Comparison of ENCODE assay signal across 18 cellular contexts in genomic region chr5:34833090-34833489, GRCh38. TPM values are rescaled to one million over a fixed set of nuclear protein-coding genes. Genes with fewer than 3 reads are reported as not detected.
A peak's percentile ranks its signal among the peaks of the same experiment; 100 is the strongest.
DNase-seq lines count a peak whose midpoint lies in the region; ATAC-seq, FAIRE-seq and TF ChIP-seq lines count a peak whose summit lies in the region.
"Had no signal": no experiment of that assay in that cellular context is flagged by ENCODE, and none has a peak within 500 bp of the region (broad histone marks: within the 10 kb centered on the region; RNA-seq: fewer than 3 reads in every experiment).

No MANE protein-coding gene starts in this region.

- WGBS in IMR-90 (ENCODE audit: extremely low coverage in 2 of 2, insufficient read length in 1 of 2), 2 experiments: no CpG with 5 or more reads among the region's 1 CpG
- 88 to 94% methylated on average over 1 of the region's 1 CpG for WGBS in tibial nerve, 2 donors

- no peak overlapping the region for H3K4me3 ChIP-seq in IMR-90 (ENCODE audit: insufficient read depth, low read depth, low read length)
- no peak overlapping the region for H3K4me3 ChIP-seq in endothelial cell of umbilical vein (replicated peaks in 1 of 3; ENCODE audit: insufficient read depth in 1 of 3, low read depth in 1 of 3, low read length in 3 of 3)
- no peak overlapping the region for H3K4me3 ChIP-seq in tibial nerve
- H3K4me3 ChIP-seq in lower lobe of right lung: no peak overlapping the region
- H3K4me3 ChIP-seq: GM23248 had no signal

- no peak for TF ChIP-seq POLR2A in IMR-90 (IDR thresholded peaks at IDR 0.05; ENCODE audit: low read depth, low read length)
- no peak for TF ChIP-seq POLR2A in endothelial cell of umbilical vein (IDR thresholded peaks at IDR 0.05; ENCODE audit: low read depth, low read length)
- TF ChIP-seq POLR2A in tibial nerve (IDR thresholded peaks at IDR 0.05): no peak

- peak overlapping the region; percentile 35 for H2BK5ac ChIP-seq in IMR-90 (ENCODE audit: low read depth, low read length, poor library complexity, severe bottlenecking)

- intact Hi-C loops in activated CD4-positive, alpha-beta T cell treated with anti-CD3 and anti-CD28 coated beads for 36 hours (cut with DNase I, micrococcal nuclease): no loop called here
- intact Hi-C loops in IMR-90 (cut with micrococcal nuclease): no loop called here
- intact Hi-C loops in endothelial cell of umbilical vein (cut with micrococcal nuclease): no loop called here
- intact Hi-C loops in lower lobe of right lung (cut with DNase I): no loop called here

- no peak overlapping the region for H2BK20ac ChIP-seq in IMR-90 (ENCODE audit: low read depth, low read length)

- H3K56ac ChIP-seq in IMR-90 (ENCODE audit: extremely low read depth, insufficient read depth, low read length): no peak overlapping the region

- H3K9me1 ChIP-seq in IMR-90 (ENCODE audit: insufficient read depth, low read length): 0 out of 2 replicates have a peak, but pooled peaks cover 4% of the 10 kb centered on the region
- no peaks in the 10 kb centered on the region for H3K9me1 ChIP-seq in endothelial cell of umbilical vein (replicated peaks; ENCODE audit: control insufficient read depth, extremely low read depth, insufficient read depth, low read length)

- ATAC-seq in activated CD4-positive, alpha-beta T cell treated with anti-CD3 and anti-CD28 coated beads for 36 hours: peak; percentile 49
- ATAC-seq in IMR-90 (ENCODE audit: low read depth): no peak
- ATAC-seq in lower lobe of right lung: no peak
- no peak for ATAC-seq in GM19023 (IDR thresholded peaks at IDR 0.05; ENCODE audit: unreplicated experiment)

- H4K5ac ChIP-seq in IMR-90 (ENCODE audit: low read depth, low read length): no peak overlapping the region

- H3K27me3 ChIP-seq in IMR-90 (ENCODE audit: control insufficient read depth, insufficient read depth, low read length): no peaks in the 10 kb centered on the region
- no peaks in the 10 kb centered on the region for H3K27me3 ChIP-seq in endothelial cell of umbilical vein (ENCODE audit: control insufficient read depth in 2 of 2, insufficient read depth in 2 of 2, low read length in 2 of 2)
- H3K27me3 ChIP-seq in tibial nerve: no peaks in the 10 kb centered on the region
- no peaks in the 10 kb centered on the region for H3K27me3 ChIP-seq in lower lobe of right lung (ENCODE audit: low read depth)

- no peak overlapping the region for H3K27ac Mint-ChIP-seq in activated CD4-positive, alpha-beta T cell treated with anti-CD3 and anti-CD28 coated beads for 36 hours
- H3K27ac Mint-ChIP-seq: CD14-positive monocyte; CD8-positive, alpha-beta memory T cell had no signal

- H3K9me3 Mint-ChIP-seq in activated CD4-positive, alpha-beta T cell treated with anti-CD3 and anti-CD28 coated beads for 36 hours (ENCODE audit: low read depth): no peaks in the 10 kb centered on the region
- H3K9me3 Mint-ChIP-seq: CD8-positive, alpha-beta memory T cell had no signal

- DNase-seq in activated CD4-positive, alpha-beta T cell treated with anti-CD3 and anti-CD28 coated beads for 36 hours: no peak
- no peak for DNase-seq in activated CD4-positive, alpha-beta T cell treated with anti-CD3 and anti-CD28 coated beads, Interleukin-2, amount 50 U/mL, for 4 hours
- DNase-seq in IMR-90 (no peak), endothelial cell of umbilical vein (ENCODE audit: low read depth, low spot score) (no peak), tibial nerve (ENCODE audit: low spot score in 2 of 2) (no peak), lower lobe of right lung (no peak), mesenteric fat pad (ENCODE audit: low spot score) (no peak)
- DNase-seq: Caco-2; CD8-positive, alpha-beta memory T cell; DMS53; GF-D8; GM23248; H7 had no signal

- in situ Hi-C loops in IMR-90 (cut with MboI; ENCODE audit: low sequenced_read_pairs): no loop called here

- no peaks in the 10 kb centered on the region for H3K27me3 Mint-ChIP-seq in activated CD4-positive, alpha-beta T cell treated with anti-CD3 and anti-CD28 coated beads for 36 hours

- H2BK120ac ChIP-seq in IMR-90 (ENCODE audit: low read depth, low read length): no peak overlapping the region

- no peak overlapping the region for H3K4me3 Mint-ChIP-seq in activated CD4-positive, alpha-beta T cell treated with anti-CD3 and anti-CD28 coated beads for 36 hours
- H3K4me3 Mint-ChIP-seq: CD14-positive monocyte; CD8-positive, alpha-beta memory T cell had no signal

- no peaks in the 10 kb centered on the region for H3K4me1 Mint-ChIP-seq in activated CD4-positive, alpha-beta T cell treated with anti-CD3 and anti-CD28 coated beads for 36 hours
- H3K4me1 Mint-ChIP-seq: CD14-positive monocyte had no signal

- H3K27ac ChIP-seq in IMR-90 (ENCODE audit: insufficient read depth, low read length) (no peak overlapping the region), endothelial cell of umbilical vein (ENCODE audit: insufficient read depth, low read depth, low read length) (no peak overlapping the region), tibial nerve (peak overlapping the region; percentile 58 to 89 (median 72)), lower lobe of right lung (no peak overlapping the region)
- H3K27ac ChIP-seq: 22Rv1, GM23248, HL-60 had no signal

- FAIRE-seq in endothelial cell of umbilical vein (lab: Jason Lieb, UNC): peak; percentile 26

- H3K4me2 ChIP-seq in IMR-90 (ENCODE audit: low read depth, low read length): no peak overlapping the region
- H3K4me2 ChIP-seq in endothelial cell of umbilical vein (ENCODE audit: insufficient read depth, low read length): no peak overlapping the region

- dilution Hi-C loops in IMR-90 (cut with HindIII; ENCODE audit: low sequenced_read_pairs, unreplicated experiment) (no loop called here), endothelial cell of umbilical vein (cut with MboI; ENCODE audit: extremely low pct_ligation_motif_present, low sequenced_read_pairs) (no loop called here)

- TF ChIP-seq EP300 in tibial nerve (IDR thresholded peaks at IDR 0.05): no peak

- peaks cover 2% of the 10 kb centered on the region; the same call in 1 of the 2 replicates for H4K20me1 ChIP-seq in IMR-90 (ENCODE audit: insufficient read depth, low read length)
- no peaks in the 10 kb centered on the region for H4K20me1 ChIP-seq in endothelial cell of umbilical vein (replicated peaks; ENCODE audit: control insufficient read depth, extremely low read depth, insufficient read depth, low read length)

- peaks cover 42% of the 10 kb centered on the region for H3K36me3 ChIP-seq in IMR-90 (ENCODE audit: control insufficient read depth, insufficient read depth, low read length)
- peaks cover 28 to 30% of the 10 kb centered on the region in 2 experiments for H3K36me3 ChIP-seq in endothelial cell of umbilical vein (ENCODE audit: control insufficient read depth in 2 of 2, extremely low read depth in 1 of 2, insufficient read depth in 2 of 2, low read length in 2 of 2)
- H3K36me3 ChIP-seq in tibial nerve: peaks cover 0 to 26% (median 0%) of the 10 kb centered on the region in 3 donors
- H3K36me3 ChIP-seq in lower lobe of right lung: peaks cover 31% of the 10 kb centered on the region

- no peak overlapping the region for H2AFZ ChIP-seq in IMR-90 (replicated peaks; ENCODE audit: low read length, poor library complexity)
- no peak overlapping the region for H2AFZ ChIP-seq in endothelial cell of umbilical vein (ENCODE audit: low read depth, low read length)
- H2AFZ ChIP-seq: GM23248 had no signal

- H3K4me1 ChIP-seq in IMR-90 (ENCODE audit: control insufficient read depth, insufficient read depth, low read length) (peaks cover 9% of the 10 kb centered on the region; the same call in 1 of the 2 replicates), endothelial cell of umbilical vein (ENCODE audit: control insufficient read depth, extremely low read depth, insufficient read depth, low read length) (no peaks in the 10 kb centered on the region), tibial nerve (peaks cover 0 to 50% (median 10%) of the 10 kb centered on the region in 4 donors), lower lobe of right lung (peaks cover 14% of the 10 kb centered on the region)
- H3K4me1 ChIP-seq: Caco-2 had no signal

- H3K14ac ChIP-seq in IMR-90 (replicated peaks; ENCODE audit: low read depth, low read length): no peak overlapping the region

- peaks cover 12 to 28% of the 10 kb centered on the region in 2 experiments for H3K79me1 ChIP-seq in IMR-90 (ENCODE audit: low read depth in 1 of 2, low read length in 2 of 2)

- no peaks in the 10 kb centered on the region for H3K9me3 ChIP-seq in IMR-90 (ENCODE audit: control insufficient read depth, insufficient read depth, low read length)
- no peaks in the 10 kb centered on the region for H3K9me3 ChIP-seq in endothelial cell of umbilical vein (replicated peaks; ENCODE audit: control insufficient read depth, insufficient read depth, low read length)
- H3K9me3 ChIP-seq in tibial nerve: no peaks in the 10 kb centered on the region
- no peaks in the 10 kb centered on the region for H3K9me3 ChIP-seq in lower lobe of right lung
- H3K9me3 ChIP-seq: Caco-2 had no signal

- H3K36me3 Mint-ChIP-seq in activated CD4-positive, alpha-beta T cell treated with anti-CD3 and anti-CD28 coated beads for 36 hours (ENCODE audit: low read depth): no peaks in the 10 kb centered on the region
- H3K36me3 Mint-ChIP-seq: CD14-positive monocyte; CD8-positive, alpha-beta memory T cell had no signal

- no peak overlapping the region for H3K9ac ChIP-seq in IMR-90 (ENCODE audit: low read depth, low read length)
- H3K9ac ChIP-seq in endothelial cell of umbilical vein (replicated peaks; ENCODE audit: extremely low read depth, insufficient read depth, low read length): no peak overlapping the region
- H3K9ac ChIP-seq: GM23248 had no signal

- no peak overlapping the region for H3K4ac ChIP-seq in IMR-90 (ENCODE audit: low read depth, low read length)

- no peaks in the 10 kb centered on the region for H3K79me2 ChIP-seq in endothelial cell of umbilical vein (ENCODE audit: control insufficient read depth, insufficient read depth, low read length)

- no peak overlapping the region for H2BK15ac ChIP-seq in IMR-90 (ENCODE audit: low read depth, low read length)

- no peak overlapping the region for H2AK9ac ChIP-seq in IMR-90 (replicated peaks; ENCODE audit: low read depth, low read length, poor library complexity)

- POLR2A ChIA-PET in activated CD4-positive, alpha-beta T cell treated with anti-CD3 and anti-CD28 coated beads for 36 hours (lab: Charles Lee): no interaction called here
- POLR2A ChIA-PET in IMR-90 (lab: Charles Lee; ENCODE audit: unreplicated experiment) (no interaction called here), endothelial cell of umbilical vein (lab: Charles Lee) (no interaction called here)

- CTCF ChIA-PET in activated CD4-positive, alpha-beta T cell treated with anti-CD3 and anti-CD28 coated beads for 36 hours (lab: Charles Lee): interaction anchor here (0.9 kb wide), 1 partner anchor 8 kb away, joined by 3 read pairs; no protein-coding TSS in a partner anchor
- CTCF ChIA-PET in IMR-90 (lab: Yijun Ruan, JAX) (no interaction called here), endothelial cell of umbilical vein (lab: Charles Lee) (no interaction called here)

- H3K18ac ChIP-seq in IMR-90 (ENCODE audit: low read depth, low read length): no peak overlapping the region

- no peak overlapping the region for H2AK5ac ChIP-seq in IMR-90 (ENCODE audit: low read depth, low read length)

- no peak overlapping the region for H3K23ac ChIP-seq in IMR-90 (ENCODE audit: low read depth, low read length)

- TF ChIP-seq CTCF in IMR-90 (conservative IDR thresholded peaks at IDR 0.05; ENCODE audit: low read depth, low read length): no peak
- no peak for TF ChIP-seq CTCF in endothelial cell of umbilical vein (IDR thresholded peaks at IDR 0.05; ENCODE audit: extremely low read depth in 1 of 2, insufficient read depth in 1 of 2, low read depth in 1 of 2, low read length in 2 of 2)
- TF ChIP-seq CTCF in tibial nerve (IDR thresholded peaks at IDR 0.05): no peak
- no peak for TF ChIP-seq CTCF in lower lobe of right lung (IDR thresholded peaks at IDR 0.05)

- BruUV-seq in IMR-90 (replicated peaks; lab: Mats Ljungman, UMichigan): no TSS peak
- no TSS peak for BruUV-seq in endothelial cell of umbilical vein (replicated peaks; lab: Mats Ljungman, UMichigan)

- no peak overlapping the region for H4K91ac ChIP-seq in IMR-90 (ENCODE audit: insufficient read depth, low read depth, low read length)

- no peak for TF ChIP-seq RAD21 in IMR-90 (IDR thresholded peaks at IDR 0.05; ENCODE audit: low read length)

- H4K8ac ChIP-seq in IMR-90 (ENCODE audit: low read depth in 2 of 2, low read length in 2 of 2): no peak overlapping the region

RNA-seq across cellular contexts. Expression of gene TTC23L, which starts 5.9 kb away (rescaled TPM):
- total RNA-seq in activated CD4-positive, alpha-beta T cell treated with anti-CD3 and anti-CD28 coated beads for 36 hours: under 1 TPM; 0.26 to 0.30 TPM
- total RNA-seq in IMR-90 (2012; rRNA removed) (under 0.01 TPM in 2 replicates), endothelial cell of umbilical vein (0.25 TPM in 1 of 2 replicates, not detected in the other), tibial nerve (1 to 10 TPM in 3 of 4 donors, under 1 TPM in 1; 0.39 to 5.4 (median 2.7) TPM), lower lobe of right lung (1.3 TPM), mesenteric fat pad (not detected)
- polyA plus RNA-seq in IMR-90 (2012; rRNA removed) (not detected in 2 replicates), endothelial cell of umbilical vein (0.35 TPM in 1 of 2 replicates, not detected in the other)
- 0.03 TPM in 1 of 2 replicates, not detected in the other for polyA plus RNA-seq in IMR-90 (2012; cell fraction: cytosol; rRNA removed)
- 0.19 TPM in 1 of 2 replicates, not detected in the other for polyA plus RNA-seq in IMR-90 (2012; cell fraction: nucleus; rRNA removed; ENCODE audit: low replicate concordance)
- polyA plus RNA-seq in endothelial cell of umbilical vein (2011; cell fraction: cytosol; rRNA removed): 0.03 TPM in 1 of 2 replicates, not detected in the other
- 0.08 and 0.10 TPM in 2 replicates for polyA plus RNA-seq in endothelial cell of umbilical vein (2011; cell fraction: nucleus; rRNA removed)
- polyA plus RNA-seq in endothelial cell of umbilical vein (2012): not detected in 2 replicates
- not detected in 2 replicates for polyA minus RNA-seq in endothelial cell of umbilical vein
- polyA minus RNA-seq in endothelial cell of umbilical vein (2011; cell fraction: cytosol; rRNA and poly(A)+ RNA removed): not detected
- polyA minus RNA-seq in endothelial cell of umbilical vein (2011; cell fraction: nucleus; rRNA and poly(A)+ RNA removed): 0.14 and 0.48 TPM in 2 replicates
- polyA plus RNA-seq: BJ; CD14-positive monocyte; CD8-positive, alpha-beta memory T cell; GM23248 had no signal

Comparison
In these comparisons a context has a peak if more than half of its experiments do, and no peak if none do; other contexts are left out.
1. H3K27ac ChIP-seq: peak in tibial nerve (4 of 4); none in IMR-90 (single experiment), endothelial cell of umbilical vein (single experiment) and lower lobe of right lung (single experiment).